In the genomic region with DNA sequence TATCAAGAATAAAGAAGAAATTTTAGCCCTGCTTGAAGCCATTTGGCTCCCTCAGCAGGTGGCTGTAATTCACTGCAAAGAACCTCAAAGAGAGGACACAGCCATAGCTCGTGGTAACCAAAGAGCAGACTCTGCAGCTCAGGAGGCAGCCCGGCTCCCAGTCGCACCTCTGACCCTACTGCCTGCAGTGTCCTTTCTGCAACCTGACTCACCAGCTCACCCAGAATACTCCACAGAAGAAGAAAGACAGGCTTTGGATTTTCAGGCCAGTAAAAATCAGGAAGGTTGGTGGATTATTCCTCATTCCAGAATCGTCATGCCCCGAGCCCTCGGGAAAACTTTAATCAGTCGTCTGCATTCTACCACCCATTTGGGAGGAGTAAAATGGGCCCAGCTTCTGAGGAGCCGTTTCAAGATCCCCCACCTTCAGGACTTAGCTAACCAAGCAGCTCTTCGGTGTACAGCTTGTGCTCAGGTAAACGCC, we compare ENCODE assay signal across 1 cellular context.
A peak's percentile ranks its signal among the peaks of the same experiment; 100 is the strongest.
TF ChIP-seq lines count a peak whose summit lies in the region.

No MANE protein-coding gene starts in this region.

TF ChIP-seq in K562, 482 proteins besides CTCF, POLR2A, EP300 and RAD21 (continues in another document):
- TF ChIP-seq SIN3B (IDR thresholded peaks at IDR 0.05; ENCODE audit: low read depth): no peak
- TF ChIP-seq BCL6 (CRISPR knock-in tag; IDR thresholded peaks at IDR 0.05): no peak
- no peak for TF ChIP-seq BCOR (IDR thresholded peaks at IDR 0.05)
- TF ChIP-seq, protein P1, sequence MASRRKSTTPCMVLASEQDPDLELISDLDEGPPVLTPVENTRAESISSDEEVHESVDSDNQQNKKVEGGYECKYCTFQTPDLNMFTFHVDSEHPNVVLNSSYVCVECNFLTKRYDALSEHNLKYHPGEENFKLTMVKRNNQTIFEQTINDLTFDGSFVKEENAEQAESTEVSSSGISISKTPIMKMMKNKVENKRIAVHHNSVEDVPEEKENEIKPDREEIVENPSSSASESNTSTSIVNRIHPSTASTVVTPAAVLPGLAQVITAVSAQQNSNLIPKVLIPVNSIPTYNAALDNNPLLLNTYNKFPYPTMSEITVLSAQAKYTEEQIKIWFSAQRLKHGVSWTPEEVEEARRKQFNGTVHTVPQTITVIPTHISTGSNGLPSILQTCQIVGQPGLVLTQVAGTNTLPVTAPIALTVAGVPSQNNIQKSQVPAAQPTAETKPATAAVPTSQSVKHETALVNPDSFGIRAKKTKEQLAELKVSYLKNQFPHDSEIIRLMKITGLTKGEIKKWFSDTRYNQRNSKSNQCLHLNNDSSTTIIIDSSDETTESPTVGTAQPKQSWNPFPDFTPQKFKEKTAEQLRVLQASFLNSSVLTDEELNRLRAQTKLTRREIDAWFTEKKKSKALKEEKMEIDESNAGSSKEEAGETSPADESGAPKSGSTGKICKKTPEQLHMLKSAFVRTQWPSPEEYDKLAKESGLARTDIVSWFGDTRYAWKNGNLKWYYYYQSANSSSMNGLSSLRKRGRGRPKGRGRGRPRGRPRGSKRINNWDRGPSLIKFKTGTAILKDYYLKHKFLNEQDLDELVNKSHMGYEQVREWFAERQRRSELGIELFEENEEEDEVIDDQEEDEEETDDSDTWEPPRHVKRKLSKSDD (conservative IDR thresholded peaks at IDR 0.05; ENCODE audit: low read length): no peak
- peak; percentile 17 for TF ChIP-seq KDM5B (IDR thresholded peaks at IDR 0.05; ENCODE audit: insufficient replicate concordance, low read depth, low read length)
- peak; percentile 97 for TF ChIP-seq MIER1 (IDR thresholded peaks at IDR 0.05; ENCODE audit: low read depth)
- TF ChIP-seq, protein P2, sequence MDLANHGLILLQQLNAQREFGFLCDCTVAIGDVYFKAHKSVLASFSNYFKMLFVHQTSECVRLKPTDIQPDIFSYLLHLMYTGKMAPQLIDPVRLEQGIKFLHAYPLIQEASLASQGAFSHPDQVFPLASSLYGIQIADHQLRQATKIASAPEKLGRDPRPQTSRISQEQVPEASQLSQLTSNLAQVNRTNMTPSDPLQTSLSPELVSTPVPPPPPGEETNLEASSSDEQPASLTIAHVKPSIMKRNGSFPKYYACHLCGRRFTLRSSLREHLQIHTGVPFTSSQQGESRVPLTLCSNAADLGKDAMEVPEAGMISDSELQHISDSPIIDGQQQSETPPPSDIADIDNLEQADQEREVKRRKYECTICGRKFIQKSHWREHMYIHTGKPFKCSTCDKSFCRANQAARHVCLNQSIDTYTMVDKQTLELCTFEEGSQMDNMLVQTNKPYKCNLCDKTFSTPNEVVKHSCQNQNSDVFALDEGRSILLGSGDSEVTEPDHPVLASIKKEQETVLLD (IDR thresholded peaks at IDR 0.05): no peak
- TF ChIP-seq SETDB1 (IDR thresholded peaks at IDR 0.05; ENCODE audit: low read length): no peak
- no peak for TF ChIP-seq ZNF277 (CRISPR knock-in tag; IDR thresholded peaks at IDR 0.05; ENCODE audit: borderline replicate concordance)
- TF ChIP-seq HMBOX1 (IDR thresholded peaks at IDR 0.05): peak; percentile 56; the same call in 1 of the 2 replicates
- TF ChIP-seq TBL1XR1 (IDR thresholded peaks at IDR 0.05; ENCODE audit: low read length in 2 of 2): no peak
- no peak for TF ChIP-seq TAF7 (tag; IDR thresholded peaks at IDR 0.05)
- TF ChIP-seq TAL1 (IDR thresholded peaks at IDR 0.05): no peak
- TF ChIP-seq, protein P3, sequence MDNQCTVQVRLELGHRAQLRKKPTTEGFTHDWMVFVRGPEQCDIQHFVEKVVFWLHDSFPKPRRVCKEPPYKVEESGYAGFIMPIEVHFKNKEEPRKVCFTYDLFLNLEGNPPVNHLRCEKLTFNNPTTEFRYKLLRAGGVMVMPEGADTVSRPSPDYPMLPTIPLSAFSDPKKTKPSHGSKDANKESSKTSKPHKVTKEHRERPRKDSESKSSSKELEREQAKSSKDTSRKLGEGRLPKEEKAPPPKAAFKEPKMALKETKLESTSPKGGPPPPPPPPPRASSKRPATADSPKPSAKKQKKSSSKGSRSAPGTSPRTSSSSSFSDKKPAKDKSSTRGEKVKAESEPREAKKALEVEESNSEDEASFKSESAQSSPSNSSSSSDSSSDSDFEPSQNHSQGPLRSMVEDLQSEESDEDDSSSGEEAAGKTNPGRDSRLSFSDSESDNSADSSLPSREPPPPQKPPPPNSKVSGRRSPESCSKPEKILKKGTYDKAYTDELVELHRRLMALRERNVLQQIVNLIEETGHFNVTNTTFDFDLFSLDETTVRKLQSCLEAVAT (IDR thresholded peaks at IDR 0.05): peak in 1 of 2 experiments; percentile 83; a peak in 2 of 4 replicates
- no peak for TF ChIP-seq UBTF (IDR thresholded peaks at IDR 0.05; ENCODE audit: borderline replicate concordance in 1 of 2, low read depth in 2 of 2, low read length in 2 of 2)
- no peak for TF ChIP-seq ZNF316 (IDR thresholded peaks at IDR 0.05)
- no peak for TF ChIP-seq CREB1 (IDR thresholded peaks at IDR 0.05)
- TF ChIP-seq CREB1 (CRISPR knock-in tag; IDR thresholded peaks at IDR 0.05): no peak
- no peak for TF ChIP-seq GATAD2A (IDR thresholded peaks at IDR 0.05)
- TF ChIP-seq PTBP1 (IDR thresholded peaks at IDR 0.05; ENCODE audit: low read depth, low read length): peak; percentile 89
- 0 out of 2 replicates have a peak, but pooled peaks have one; percentile 17 for TF ChIP-seq HDGF (IDR thresholded peaks at IDR 0.05)
- TF ChIP-seq BHLHE40 (IDR thresholded peaks at IDR 0.05; ENCODE audit: low read length): no peak
- TF ChIP-seq ZNF175 (CRISPR knock-in tag; IDR thresholded peaks at IDR 0.05; ENCODE audit: low read depth): peak; percentile 33; the same call in 1 of the 2 replicates
- TF ChIP-seq, protein P4, sequence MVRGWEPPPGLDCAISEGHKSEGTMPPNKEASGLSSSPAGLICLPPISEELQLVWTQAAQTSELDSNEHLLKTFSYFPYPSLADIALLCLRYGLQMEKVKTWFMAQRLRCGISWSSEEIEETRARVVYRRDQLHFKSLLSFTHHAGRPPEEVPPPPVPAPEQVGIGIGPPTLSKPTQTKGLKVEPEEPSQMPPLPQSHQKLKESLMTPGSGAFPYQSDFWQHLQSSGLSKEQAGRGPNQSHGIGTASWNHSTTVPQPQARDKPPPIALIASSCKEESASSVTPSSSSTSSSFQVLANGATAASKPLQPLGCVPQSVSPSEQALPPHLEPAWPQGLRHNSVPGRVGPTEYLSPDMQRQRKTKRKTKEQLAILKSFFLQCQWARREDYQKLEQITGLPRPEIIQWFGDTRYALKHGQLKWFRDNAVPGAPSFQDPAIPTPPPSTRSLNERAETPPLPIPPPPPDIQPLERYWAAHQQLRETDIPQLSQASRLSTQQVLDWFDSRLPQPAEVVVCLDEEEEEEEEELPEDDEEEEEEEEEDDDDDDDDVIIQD (CRISPR knock-in tag; IDR thresholded peaks at IDR 0.05): no peak
- TF ChIP-seq MYC (IDR thresholded peaks at IDR 0.05; ENCODE audit: low read depth, low read length): peak; percentile 29; the same call in 1 of the 2 replicates
- no peak for TF ChIP-seq MYC (CRISPR knock-in tag; IDR thresholded peaks at IDR 0.05; ENCODE audit: borderline replicate concordance, low read depth)
- no peak for TF ChIP-seq ASH1L (IDR thresholded peaks at IDR 0.05; ENCODE audit: borderline replicate concordance, low read depth, partially characterized antibody)
- TF ChIP-seq BMI1 (IDR thresholded peaks at IDR 0.05; ENCODE audit: low read length): no peak
- TF ChIP-seq ZFP1 (CRISPR knock-in tag; IDR thresholded peaks at IDR 0.05): no peak
- TF ChIP-seq SAFB (IDR thresholded peaks at IDR 0.05; ENCODE audit: borderline replicate concordance, low read depth, low read length): no peak
- TF ChIP-seq, protein P5, sequence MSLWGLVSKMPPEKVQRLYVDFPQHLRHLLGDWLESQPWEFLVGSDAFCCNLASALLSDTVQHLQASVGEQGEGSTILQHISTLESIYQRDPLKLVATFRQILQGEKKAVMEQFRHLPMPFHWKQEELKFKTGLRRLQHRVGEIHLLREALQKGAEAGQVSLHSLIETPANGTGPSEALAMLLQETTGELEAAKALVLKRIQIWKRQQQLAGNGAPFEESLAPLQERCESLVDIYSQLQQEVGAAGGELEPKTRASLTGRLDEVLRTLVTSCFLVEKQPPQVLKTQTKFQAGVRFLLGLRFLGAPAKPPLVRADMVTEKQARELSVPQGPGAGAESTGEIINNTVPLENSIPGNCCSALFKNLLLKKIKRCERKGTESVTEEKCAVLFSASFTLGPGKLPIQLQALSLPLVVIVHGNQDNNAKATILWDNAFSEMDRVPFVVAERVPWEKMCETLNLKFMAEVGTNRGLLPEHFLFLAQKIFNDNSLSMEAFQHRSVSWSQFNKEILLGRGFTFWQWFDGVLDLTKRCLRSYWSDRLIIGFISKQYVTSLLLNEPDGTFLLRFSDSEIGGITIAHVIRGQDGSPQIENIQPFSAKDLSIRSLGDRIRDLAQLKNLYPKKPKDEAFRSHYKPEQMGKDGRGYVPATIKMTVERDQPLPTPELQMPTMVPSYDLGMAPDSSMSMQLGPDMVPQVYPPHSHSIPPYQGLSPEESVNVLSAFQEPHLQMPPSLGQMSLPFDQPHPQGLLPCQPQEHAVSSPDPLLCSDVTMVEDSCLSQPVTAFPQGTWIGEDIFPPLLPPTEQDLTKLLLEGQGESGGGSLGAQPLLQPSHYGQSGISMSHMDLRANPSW (CRISPR knock-in tag; IDR thresholded peaks at IDR 0.05): no peak
- no peak for TF ChIP-seq CBFA2T2 (conservative IDR thresholded peaks at IDR 0.05)
- peak in 1 of 2 experiments; percentile 57 for TF ChIP-seq AFF1 (IDR thresholded peaks at IDR 0.05; ENCODE audit: low read depth in 1 of 2, partially characterized antibody in 2 of 2)
- no peak for TF ChIP-seq ZNF408 (CRISPR knock-in tag; IDR thresholded peaks at IDR 0.05; ENCODE audit: low read depth)
